31 cellular contexts compared by ENCODE assay signal in the genomic region with DNA sequence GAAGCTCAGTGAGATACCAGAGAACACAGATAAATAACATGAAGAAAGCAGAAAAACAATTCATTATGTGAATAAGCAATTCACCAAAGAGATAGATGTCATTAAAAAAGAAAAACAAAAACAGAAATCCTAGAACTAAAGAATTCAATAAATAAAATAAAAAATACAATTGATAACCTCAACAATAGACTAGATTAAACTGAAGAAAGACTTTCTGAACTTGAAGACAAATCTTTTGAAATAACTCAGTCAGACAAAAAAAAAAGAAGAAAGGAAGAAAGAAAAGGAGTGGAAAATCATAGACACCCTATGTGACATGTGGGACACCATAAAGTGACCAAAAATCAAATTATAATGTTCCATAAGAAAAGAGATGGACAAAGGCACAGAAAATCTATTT.
"Had no signal": no experiment of that assay in that cellular context is flagged by ENCODE, and none has a peak within 500 bp of the region (broad histone marks: within the 10 kb centered on the region; RNA-seq: fewer than 3 reads in every experiment).

No MANE protein-coding gene starts in this region.

- H3K27ac ChIP-seq: body of pancreas, epithelial cell of prostate, esophagus squamous epithelium had no signal

- H3K4me3 ChIP-seq: body of pancreas, esophagus squamous epithelium had no signal

- DNase-seq: activated CD4-positive, alpha-beta memory T cell treated with anti-CD3 and anti-CD28 coated beads for 36 hours; activated CD4-positive, alpha-beta T cell treated with anti-CD3 and anti-CD28 coated beads for 36 hours; activated CD4-positive, alpha-beta T cell treated with anti-CD3 and anti-CD28 coated beads, Interleukin-2, amount 10 ng/mL, durations not matched to agents 24 days and 14 days; activated CD4-positive, CD25-positive, alpha-beta regulatory T cell; activated CD4-positive, CD25-positive, alpha-beta regulatory T cell treated with anti-CD3 and anti-CD28 coated beads, Interleukin-2, amount 50 U/mL, for 72 hours; activated CD8-positive, alpha-beta memory T cell treated with anti-CD3 and anti-CD28 coated beads, Interleukin-2, amount 10 ng/mL, durations not matched to agents 7 days and 5 days; activated CD8-positive, alpha-beta memory T cell treated with anti-CD3 and anti-CD28 coated beads, Interleukin-2, amount 50 U/mL, for 4 hours; activated CD8-positive, alpha-beta T cell treated with anti-CD3 and anti-CD28 coated beads, Interleukin-2, amount 10 ng/mL, durations not matched to agents 7 days and 5 days; activated effector memory CD4-positive, alpha-beta T cell treated with Interleukin-2 at 50 U/mL for 16 hours; activated gamma-delta T cell treated with Interleukin-2 at 50 U/mL for 16 hours; activated naive CD4-positive, alpha-beta T cell treated with anti-CD3 and anti-CD28 coated beads for 36 hours; activated naive CD8-positive, alpha-beta T cell treated with anti-CD3 and anti-CD28 coated beads, Interleukin-2, amount 10 ng/mL, durations not matched to agents 7 days and 5 days; activated T-cell treated with anti-CD3 and anti-CD28 coated beads, Interleukin-2, amount 50 U/mL, for 24 hours; amniotic stem cell; aorta; body of pancreas; caudate nucleus; cortex of kidney; dermis blood vessel endothelial cell; effector CD4-positive, alpha-beta T cell; effector memory CD8-positive, alpha-beta T cell; esophagus squamous epithelium; foreskin melanocyte; head of caudate nucleus; T-helper 2 cell had no signal

- H3K27me3 ChIP-seq: body of pancreas, esophagus squamous epithelium had no signal

- H3K27ac Mint-ChIP-seq: activated CD4-positive, alpha-beta memory T cell treated with anti-CD3 and anti-CD28 coated beads for 36 hours; activated CD4-positive, alpha-beta T cell treated with anti-CD3 and anti-CD28 coated beads for 36 hours; activated CD4-positive, alpha-beta T cell treated with anti-CD3 and anti-CD28 coated beads, Interleukin-2, amount 10 ng/mL, durations not matched to agents 24 days and 14 days; activated CD8-positive, alpha-beta memory T cell treated with anti-CD3 and anti-CD28 coated beads, Interleukin-2, amount 10 ng/mL, durations not matched to agents 7 days and 5 days; activated CD8-positive, alpha-beta T cell treated with anti-CD3 and anti-CD28 coated beads, Interleukin-2, amount 10 ng/mL, durations not matched to agents 7 days and 5 days; activated naive CD4-positive, alpha-beta T cell treated with anti-CD3 and anti-CD28 coated beads for 36 hours; activated naive CD4-positive, alpha-beta T cell treated with anti-CD3 and anti-CD28 coated beads, Interleukin-2, amount 50 U/mL, for 72 hours; activated naive CD8-positive, alpha-beta T cell treated with anti-CD3 and anti-CD28 coated beads, Interleukin-2, amount 10 ng/mL, durations not matched to agents 7 days and 5 days; activated T-cell treated with anti-CD3 and anti-CD28 coated beads, Interleukin-2, amount 50 U/mL, for 24 hours; activated T-helper 17 cell treated with anti-CD3 and anti-CD28 coated beads, Interleukin-2, amount 50 U/mL, for 72 hours; effector memory CD8-positive, alpha-beta T cell had no signal

- H3K36me3 ChIP-seq: esophagus squamous epithelium had no signal

- H3K4me3 Mint-ChIP-seq: activated CD4-positive, alpha-beta memory T cell treated with anti-CD3 and anti-CD28 coated beads for 36 hours; activated CD4-positive, alpha-beta T cell treated with anti-CD3 and anti-CD28 coated beads for 36 hours; activated CD4-positive, alpha-beta T cell treated with anti-CD3 and anti-CD28 coated beads, Interleukin-2, amount 10 ng/mL, durations not matched to agents 24 days and 14 days; activated CD8-positive, alpha-beta memory T cell treated with anti-CD3 and anti-CD28 coated beads, Interleukin-2, amount 10 ng/mL, durations not matched to agents 7 days and 5 days; activated CD8-positive, alpha-beta T cell treated with anti-CD3 and anti-CD28 coated beads, Interleukin-2, amount 10 ng/mL, durations not matched to agents 7 days and 5 days; activated naive CD4-positive, alpha-beta T cell treated with anti-CD3 and anti-CD28 coated beads for 36 hours; activated naive CD8-positive, alpha-beta T cell treated with anti-CD3 and anti-CD28 coated beads, Interleukin-2, amount 10 ng/mL, durations not matched to agents 7 days and 5 days; activated T-cell treated with anti-CD3 and anti-CD28 coated beads, Interleukin-2, amount 50 U/mL, for 24 hours; activated T-helper 17 cell treated with anti-CD3 and anti-CD28 coated beads, Interleukin-2, amount 50 U/mL, for 72 hours had no signal

- FAIRE-seq: colon, endometrium, endothelial cell of umbilical vein had no signal

- ATAC-seq: activated CD4-positive, alpha-beta T cell treated with anti-CD3 and anti-CD28 coated beads for 36 hours; activated CD8-positive, alpha-beta memory T cell treated with anti-CD3 and anti-CD28 coated beads, Interleukin-2, amount 10 ng/mL, durations not matched to agents 7 days and 5 days; activated CD8-positive, alpha-beta T cell treated with anti-CD3 and anti-CD28 coated beads, Interleukin-2, amount 10 ng/mL, durations not matched to agents 7 days and 5 days; activated naive CD4-positive, alpha-beta T cell treated with anti-CD3 and anti-CD28 coated beads, Interleukin-2, amount 50 U/mL, for 72 hours; activated T-helper 17 cell treated with anti-CD3 and anti-CD28 coated beads, Interleukin-2, amount 50 U/mL, for 72 hours; body of pancreas; effector memory CD8-positive, alpha-beta T cell had no signal

- H3K4me1 Mint-ChIP-seq: activated CD4-positive, alpha-beta T cell treated with anti-CD3 and anti-CD28 coated beads for 36 hours; activated CD4-positive, alpha-beta T cell treated with anti-CD3 and anti-CD28 coated beads, Interleukin-2, amount 10 ng/mL, durations not matched to agents 24 days and 14 days; activated CD8-positive, alpha-beta memory T cell treated with anti-CD3 and anti-CD28 coated beads, Interleukin-2, amount 10 ng/mL, durations not matched to agents 7 days and 5 days; activated naive CD8-positive, alpha-beta T cell treated with anti-CD3 and anti-CD28 coated beads, Interleukin-2, amount 10 ng/mL, durations not matched to agents 7 days and 5 days; activated T-helper 17 cell treated with anti-CD3 and anti-CD28 coated beads, Interleukin-2, amount 50 U/mL, for 72 hours had no signal

- H3K4me1 ChIP-seq: body of pancreas, esophagus squamous epithelium had no signal

- H3K27me3 Mint-ChIP-seq: activated CD4-positive, alpha-beta memory T cell treated with anti-CD3 and anti-CD28 coated beads for 36 hours; activated CD4-positive, alpha-beta T cell treated with anti-CD3 and anti-CD28 coated beads for 36 hours; activated CD4-positive, alpha-beta T cell treated with anti-CD3 and anti-CD28 coated beads, Interleukin-2, amount 10 ng/mL, durations not matched to agents 24 days and 14 days; activated CD8-positive, alpha-beta memory T cell treated with anti-CD3 and anti-CD28 coated beads, Interleukin-2, amount 10 ng/mL, durations not matched to agents 7 days and 5 days; activated naive CD8-positive, alpha-beta T cell treated with anti-CD3 and anti-CD28 coated beads, Interleukin-2, amount 10 ng/mL, durations not matched to agents 7 days and 5 days; activated T-cell treated with anti-CD3 and anti-CD28 coated beads, Interleukin-2, amount 50 U/mL, for 24 hours had no signal
